Comparison of ENCODE assay signal across 8 cellular contexts in genomic region chr5:94693043-94693822, GRCh38.
A peak's percentile ranks its signal among the peaks of the same experiment; 100 is the strongest.
DNase-seq lines count a peak whose midpoint lies in the region; ATAC-seq and TF ChIP-seq lines count a peak whose summit lies in the region.

No MANE protein-coding gene starts in this region.

- H3K36me3 ChIP-seq in Panc1 (ENCODE audit: control insufficient read depth, insufficient read depth, low read length): peaks cover 6% of the 10 kb centered on the region

- BruUV-seq in Panc1 (replicated peaks; lab: Mats Ljungman, UMichigan): no TSS peak

- CTCF ChIA-PET in Panc1 (lab: Charles Lee): interaction anchor here (0.8 to 1.0 kb wide), 2 partner anchors 45 to 168 kb away, joined by 3 to 6 read pairs; no protein-coding TSS in a partner anchor

- POLR2A ChIA-PET in Panc1 (lab: Charles Lee): no interaction called here

- H3K4me1 ChIP-seq in Panc1 (ENCODE audit: control insufficient read depth, insufficient read depth, low read length): no peaks in the 10 kb centered on the region

- no peaks in the 10 kb centered on the region for H3K27me3 Mint-ChIP-seq in progenitor cell of endocrine pancreas

- no peak overlapping the region for H3K4me3 Mint-ChIP-seq in progenitor cell of endocrine pancreas (ENCODE audit: low read depth)

- intact Hi-C loops in Panc1 (cut with micrococcal nuclease; ENCODE audit: unreplicated experiment): loop anchor here (2.0 to 5.0 kb wide), 2 partner anchors 76 to 168 kb away; partner anchors contain the start of genes KIAA0825 and SLF1

- peak; percentile 53 for DNase-seq in Ammon's horn (ENCODE audit: low spot score)
- DNase-seq in Panc1 (ENCODE audit: low read depth, low spot score): peak; percentile 7
- peak; percentile 86 for DNase-seq in fibroblast of gingiva (ENCODE audit: low read depth)
- DNase-seq in progenitor cell of endocrine pancreas (ENCODE audit: low spot score, unreplicated experiment): no peak
- DNase-seq in NK-92 treated with Interleukin-12 subunit alpha and Interleukin-12 subunit beta, amount 100 ng/mL, for 24 hours (lab: John Stamatoyannopoulos, UW): no peak
- DNase-seq in activated CD4-positive, alpha-beta T cell treated with anti-CD3 and anti-CD28 coated beads, Interleukin-2, amount 50 U/mL, for 4 hours: no peak

- H3K4me1 Mint-ChIP-seq in progenitor cell of endocrine pancreas (ENCODE audit: low read depth): peaks cover 12% of the 10 kb centered on the region

- H3K4me3 ChIP-seq in Panc1 (ENCODE audit: low read depth in 2 of 2, low read length in 2 of 2): no peak overlapping the region

- H3K27ac Mint-ChIP-seq in progenitor cell of endocrine pancreas: no peak overlapping the region

- peak; percentile 44; the same call in 1 of the 2 replicates for TF ChIP-seq CTCF in Panc1 (IDR thresholded peaks at IDR 0.05)
- peak; percentile 58 for TF ChIP-seq CTCF in progenitor cell of endocrine pancreas (IDR thresholded peaks at IDR 0.05; ENCODE audit: unreplicated experiment)

- no peaks in the 10 kb centered on the region for H3K27me3 ChIP-seq in Panc1 (ENCODE audit: control insufficient read depth, insufficient read depth, low read length)

- ATAC-seq in GM18520 (IDR thresholded peaks at IDR 0.05; ENCODE audit: unreplicated experiment) (peak; percentile 34), HG03520 (IDR thresholded peaks at IDR 0.05; ENCODE audit: unreplicated experiment) (peak; percentile 87), Panc1 (peak; percentile 77)

- H3K36me3 Mint-ChIP-seq in progenitor cell of endocrine pancreas (ENCODE audit: insufficient read depth): peaks cover 3% of the 10 kb centered on the region

- no peaks in the 10 kb centered on the region for H3K9me3 ChIP-seq in Panc1 (ENCODE audit: control insufficient read depth, insufficient read depth, low read depth, low read length)

- in situ Hi-C loops in Panc1 (cut with HindIII; ENCODE audit: low pct_unique_long_range_greater_than_20kb, low sequenced_read_pairs): no loop called here

- no peaks in the 10 kb centered on the region for H3K9me3 Mint-ChIP-seq in progenitor cell of endocrine pancreas (ENCODE audit: low read depth)

- no peak overlapping the region for H3K27ac ChIP-seq in Panc1 (ENCODE audit: low read length)

Comparison
In these comparisons a context has a peak if more than half of its experiments do, and no peak if none do; other contexts are left out.
1. DNase-seq: peak in Ammon's horn (single experiment), Panc1 (single experiment) and fibroblast of gingiva (single experiment); none in progenitor cell of endocrine pancreas (single experiment), NK-92 treated with Interleukin-12 subunit alpha and Interleukin-12 subunit beta, amount 100 ng/mL, for 24 hours (single experiment) and activated CD4-positive, alpha-beta T cell treated with anti-CD3 and anti-CD28 coated beads, Interleukin-2, amount 50 U/mL, for 4 hours (0 of 2).
2. ATAC-seq: peak in every context shown above with its lines; median percentile 87 in HG03520; 77 in Panc1; 34 in GM18520.